Comparison of ENCODE assay signal across 26 cellular contexts in the genomic region with DNA sequence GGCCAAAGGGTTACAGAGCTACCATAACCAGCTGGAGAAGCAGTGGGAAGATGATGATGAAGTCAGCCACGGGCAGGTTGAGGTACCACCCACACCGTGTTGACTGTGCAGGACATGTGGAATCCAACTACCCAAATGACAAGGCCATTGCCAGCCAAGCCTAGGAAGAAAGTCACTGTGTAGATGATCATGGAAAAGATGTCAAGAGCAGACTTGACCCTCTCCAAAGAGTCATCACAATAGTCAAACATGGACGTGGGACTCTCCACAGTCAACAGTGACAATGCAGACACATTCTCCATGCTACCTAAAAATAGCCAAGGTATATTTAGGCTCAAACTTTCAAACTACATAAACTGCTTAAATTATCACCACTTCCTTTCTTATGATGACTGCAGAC. TPM values are rescaled to one million over a fixed set of nuclear protein-coding genes. Genes with fewer than 3 reads are reported as not detected.
"Had no signal": no experiment of that assay in that cellular context is flagged by ENCODE, and none has a peak within 500 bp of the region (broad histone marks: within the 10 kb centered on the region; RNA-seq: fewer than 3 reads in every experiment).

No MANE protein-coding gene starts in this region.

- H3K4me1 ChIP-seq: SJSA1 had no signal

- DNase-seq: IMR-90, Karpas-422, KG1, MG63, NCI-H1092, NCI-H1105 treated with DMSO at 0.1 percent for 48 hours, NCI-H1417 treated with DMSO at 0.1 percent for 48 hours, NCI-H146, NCI-H1694 treated with DMSO at 0.1 percent for 48 hours, NCI-H1930, NCI-H2081, NCI-H2107, NCI-H2171, NCI-H226, NCI-H446, NCI-H510A, NCI-H524 treated with DMSO at 0.1 percent for 48 hours, NCI-H69, NCI-H774, Right ventricle myocardium superior, RPMI8226, SIG-M5 had no signal

- H3K4me3 ChIP-seq: MG63, SJSA1, SK-N-MC had no signal

- H3K27ac ChIP-seq: SJSA1, SK-N-MC had no signal

- ATAC-seq: HepG2 had no signal

- H3K36me3 ChIP-seq: MG63, SJSA1 had no signal

- H3K9me3 ChIP-seq: MG63, SJSA1 had no signal

RNA-seq across cellular contexts. Expression of gene SPINK1, which starts 20.9 kb away (rescaled TPM):
- total RNA-seq: HT1080, IMR-90, Right ventricle myocardium superior, SJSA1 had no signal

RNA-seq across cellular contexts. Expression of gene SCGB3A2, which starts 26.1 kb away (rescaled TPM):
- total RNA-seq: HepG2, HT1080, IMR-90, Right ventricle myocardium superior, SJSA1 had no signal

RNA-seq across cellular contexts. Expression of gene C5orf46, which starts 54.0 kb away (rescaled TPM):
- total RNA-seq: HepG2, IMR-90 had no signal
